In genomic region chr14:67668559-67668958, GRCh38 we compare ENCODE assay signal across 16 cellular contexts. TPM values are rescaled to one million over a fixed set of nuclear protein-coding genes. Genes with fewer than 3 reads are reported as not detected.
DNase-seq lines count a peak whose midpoint lies in the region; ATAC-seq and TF ChIP-seq lines count a peak whose summit lies in the region.
"Had no signal": no experiment of that assay in that cellular context is flagged by ENCODE, and none has a peak within 500 bp of the region (broad histone marks: within the 10 kb centered on the region; RNA-seq: fewer than 3 reads in every experiment).

No MANE protein-coding gene starts in this region.

- no peaks in the 10 kb centered on the region for H3K36me3 Mint-ChIP-seq in natural killer cell

- H3K27me3 Mint-ChIP-seq in natural killer cell (ENCODE audit: low read depth in 2 of 2) = no peaks in the 10 kb centered on the region

- no peaks in the 10 kb centered on the region for H3K9me3 Mint-ChIP-seq in natural killer cell
- H3K9me3 Mint-ChIP-seq: T-helper 1 cell treated with Interleukin-12 subunit alpha and Interleukin-12 subunit beta and Interleukin-4 antibody, amounts not matched to agents 30 μg/mL and 1 μg/mL, for 36 hours had no signal

- peak; percentile 6 for DNase-seq in activated CD4-positive, alpha-beta T cell treated with anti-CD3 and anti-CD28 coated beads for 48 hours
- no peak for DNase-seq in activated CD4-positive, alpha-beta T cell treated with anti-CD3 and anti-CD28 coated beads for 4 hours
- DNase-seq in NCI-H526 (lab: John Stamatoyannopoulos, UW) (peak; percentile 68 to 77), natural killer cell (no peak), NCI-H82 treated with DMSO at 0.1 percent for 48 hours (lab: John Stamatoyannopoulos, UW; ENCODE audit: unreplicated experiment) (no peak), NCI-H2107 treated with DMSO at 0.1 percent for 48 hours (lab: John Stamatoyannopoulos, UW; ENCODE audit: unreplicated experiment) (no peak)
- DNase-seq: activated CD4-positive, alpha-beta T cell treated with anti-CD3 and anti-CD28 coated beads for 1 hour; activated naive CD4-positive, alpha-beta T cell treated with Interleukin-2 at 50 U/mL for 16 hours; gastrocnemius medialis; NCI-H1092; small intestine had no signal

- H3K4me3 Mint-ChIP-seq in natural killer cell = peak overlapping the region; percentile 29
- H3K4me3 Mint-ChIP-seq: T-helper 1 cell treated with Interleukin-12 subunit alpha and Interleukin-12 subunit beta and Interleukin-4 antibody, amounts not matched to agents 30 μg/mL and 1 μg/mL, for 36 hours had no signal

- H3K27ac Mint-ChIP-seq in natural killer cell = peak overlapping the region; percentile 85 to 86
- H3K27ac Mint-ChIP-seq: T-helper 1 cell treated with Interleukin-12 subunit alpha and Interleukin-12 subunit beta and Interleukin-4 antibody, amounts not matched to agents 30 μg/mL and 1 μg/mL, for 36 hours had no signal

- no peak for TF ChIP-seq CTCF in natural killer cell (IDR thresholded peaks at IDR 0.05)

- ATAC-seq in GM18858 (IDR thresholded peaks at IDR 0.05; ENCODE audit: unreplicated experiment) (peak; percentile 39), natural killer cell (peak; percentile 88 to 93 (median 92)), GM19035 (IDR thresholded peaks at IDR 0.05; ENCODE audit: unreplicated experiment) (no peak)
- ATAC-seq: gastrocnemius medialis, HepG2 had no signal

- intact Hi-C loops in natural killer cell (cut with micrococcal nuclease) = loop anchor here (5.0 kb wide), 1 partner anchor 34 kb away; the partner anchor contains the start of gene RDH12

- peaks cover 74 to 81% of the 10 kb centered on the region in 2 donors for H3K4me1 Mint-ChIP-seq in natural killer cell

RNA-seq across cellular contexts. Expression of gene VTI1B, which starts 5.9 kb away (rescaled TPM):
- 10 to 100 TPM; 47.5 to 77.1 (median 57.9) TPM for total RNA-seq in natural killer cell

RNA-seq across cellular contexts. Expression of gene RDH11, which starts 27.0 kb away (rescaled TPM):
- 10 to 100 TPM; 26.5 to 37.4 (median 33.6) TPM for total RNA-seq in natural killer cell

RNA-seq across cellular contexts. Expression of gene RDH12, which starts 33.1 kb away (rescaled TPM):
- total RNA-seq in natural killer cell = not detected
- total RNA-seq: NCI-H460 had no signal

RNA-seq across cellular contexts. Expression of gene ARG2, which starts 48.8 kb away (rescaled TPM):
- 1 to 10 TPM; 1.2 to 7.4 (median 1.4) TPM for total RNA-seq in natural killer cell

Comparison
In these comparisons a context has a peak if more than half of its experiments do, and no peak if none do; other contexts are left out.
1. DNase-seq: peak in activated CD4-positive, alpha-beta T cell treated with anti-CD3 and anti-CD28 coated beads for 48 hours (single experiment) and NCI-H526 (2 of 2); none in activated CD4-positive, alpha-beta T cell treated with anti-CD3 and anti-CD28 coated beads for 4 hours (0 of 2), natural killer cell (single experiment), NCI-H82 treated with DMSO at 0.1 percent for 48 hours (single experiment) and NCI-H2107 treated with DMSO at 0.1 percent for 48 hours (single experiment).